In the genomic region with DNA sequence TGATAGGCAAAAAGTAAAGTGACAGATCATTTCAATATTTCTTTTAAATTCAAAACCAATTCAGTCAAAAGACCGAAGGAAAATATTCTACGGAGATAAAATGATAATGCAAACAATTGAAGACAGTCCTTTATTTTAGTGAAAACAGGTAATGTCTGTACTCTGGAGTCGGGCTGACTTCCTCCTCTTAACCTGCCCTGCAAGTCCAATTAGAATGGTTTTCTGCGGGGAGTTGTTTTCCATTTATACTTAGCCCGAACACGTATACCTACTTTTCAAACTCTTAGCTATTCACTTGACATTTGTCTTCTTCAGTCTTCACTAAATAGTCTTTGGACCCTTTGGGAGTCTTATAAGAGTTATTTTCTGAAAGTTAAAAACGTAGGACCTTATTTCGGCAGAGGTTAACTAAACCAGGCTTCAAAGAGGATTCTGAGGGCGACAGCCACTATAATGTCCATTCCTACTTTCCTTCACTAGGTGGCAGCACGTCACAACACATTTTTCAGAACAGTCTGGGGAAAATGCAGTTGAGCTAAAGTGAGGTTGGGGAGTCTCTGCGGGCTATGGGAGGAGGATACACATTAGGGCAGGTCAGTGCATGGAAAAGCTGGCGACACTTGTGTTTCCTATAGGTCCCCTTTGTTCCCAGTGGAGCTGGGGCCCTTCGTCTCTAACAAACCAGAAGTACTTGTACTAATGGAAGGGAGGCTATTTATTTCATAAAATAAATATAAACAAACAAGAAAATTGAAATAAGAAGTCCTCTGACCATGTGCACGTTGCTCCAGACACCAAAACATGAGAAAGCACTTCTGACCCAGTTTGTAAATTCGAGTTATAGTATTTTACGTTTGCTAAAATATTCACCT, we compare ENCODE assay signal across 8 cellular contexts.
DNase-seq lines count a peak whose midpoint lies in the region; ATAC-seq, FAIRE-seq and TF ChIP-seq lines count a peak whose summit lies in the region.

No MANE protein-coding gene starts in this region.

- H3K36me3 ChIP-seq in bronchial epithelial cell (ENCODE audit: control insufficient read depth, insufficient read depth, low read length), result no peaks in the 10 kb centered on the region

- no peak for FAIRE-seq in bronchial epithelial cell (lab: Jason Lieb, UNC)

- peak; percentile 69 for TF ChIP-seq CTCF in bronchial epithelial cell (IDR thresholded peaks at IDR 0.05; ENCODE audit: insufficient read depth, low read length, severe bottlenecking)

- DNase-seq in DMS53 (lab: John Stamatoyannopoulos, UW) (peak; percentile 87), NCI-H1105 (lab: John Stamatoyannopoulos, UW) (peak; percentile 38), bronchial epithelial cell (ENCODE audit: low read depth) (peak; percentile 75), kidney glomerular epithelial cell (lab: John Stamatoyannopoulos, UW) (peak; percentile 56)
- peak; percentile 1 for DNase-seq in stimulated activated CD4-positive, alpha-beta T cell treated with anti-CD3 and anti-CD28 coated beads, Interleukin-2, amount 100 ng/mL, for 4 hours (ENCODE audit: low read depth)

- ATAC-seq in GM21825 (IDR thresholded peaks at IDR 0.05; ENCODE audit: unreplicated experiment) (peak; percentile 72), SK-N-SH treated with all-trans-retinoic acid at 6 μM for 48 hours (peak; percentile 47), GM18873 (IDR thresholded peaks at IDR 0.05; ENCODE audit: low FRiP score, unreplicated experiment) (no peak)

- no peak overlapping the region for H3K4me3 ChIP-seq in bronchial epithelial cell (ENCODE audit: low read depth, low read length)

- no peaks in the 10 kb centered on the region for H3K27me3 ChIP-seq in bronchial epithelial cell (ENCODE audit: control insufficient read depth, insufficient read depth, low read length)

TF ChIP-seq in SK-N-SH treated with all-trans-retinoic acid at 6 μM for 48 hours, 23 proteins besides CTCF, POLR2A, EP300 and RAD21:
- no peak for TF ChIP-seq RARB (CRISPR knock-in tag; IDR thresholded peaks at IDR 0.05)
- TF ChIP-seq, protein P1, sequence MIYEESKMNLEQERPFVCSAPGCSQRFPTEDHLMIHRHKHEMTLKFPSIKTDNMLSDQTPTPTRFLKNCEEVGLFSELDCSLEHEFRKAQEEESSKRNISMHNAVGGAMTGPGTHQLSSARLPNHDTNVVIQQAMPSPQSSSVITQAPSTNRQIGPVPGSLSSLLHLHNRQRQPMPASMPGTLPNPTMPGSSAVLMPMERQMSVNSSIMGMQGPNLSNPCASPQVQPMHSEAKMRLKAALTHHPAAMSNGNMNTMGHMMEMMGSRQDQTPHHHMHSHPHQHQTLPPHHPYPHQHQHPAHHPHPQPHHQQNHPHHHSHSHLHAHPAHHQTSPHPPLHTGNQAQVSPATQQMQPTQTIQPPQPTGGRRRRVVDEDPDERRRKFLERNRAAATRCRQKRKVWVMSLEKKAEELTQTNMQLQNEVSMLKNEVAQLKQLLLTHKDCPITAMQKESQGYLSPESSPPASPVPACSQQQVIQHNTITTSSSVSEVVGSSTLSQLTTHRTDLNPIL (CRISPR knock-in tag; IDR thresholded peaks at IDR 0.05; ENCODE audit: low read depth), result no peak
- TF ChIP-seq GLIS3 (CRISPR knock-in tag; IDR thresholded peaks at IDR 0.05), result no peak
- TF ChIP-seq PPARA (CRISPR knock-in tag; IDR thresholded peaks at IDR 0.05; ENCODE audit: borderline replicate concordance), result no peak
- TF ChIP-seq, protein P2, sequence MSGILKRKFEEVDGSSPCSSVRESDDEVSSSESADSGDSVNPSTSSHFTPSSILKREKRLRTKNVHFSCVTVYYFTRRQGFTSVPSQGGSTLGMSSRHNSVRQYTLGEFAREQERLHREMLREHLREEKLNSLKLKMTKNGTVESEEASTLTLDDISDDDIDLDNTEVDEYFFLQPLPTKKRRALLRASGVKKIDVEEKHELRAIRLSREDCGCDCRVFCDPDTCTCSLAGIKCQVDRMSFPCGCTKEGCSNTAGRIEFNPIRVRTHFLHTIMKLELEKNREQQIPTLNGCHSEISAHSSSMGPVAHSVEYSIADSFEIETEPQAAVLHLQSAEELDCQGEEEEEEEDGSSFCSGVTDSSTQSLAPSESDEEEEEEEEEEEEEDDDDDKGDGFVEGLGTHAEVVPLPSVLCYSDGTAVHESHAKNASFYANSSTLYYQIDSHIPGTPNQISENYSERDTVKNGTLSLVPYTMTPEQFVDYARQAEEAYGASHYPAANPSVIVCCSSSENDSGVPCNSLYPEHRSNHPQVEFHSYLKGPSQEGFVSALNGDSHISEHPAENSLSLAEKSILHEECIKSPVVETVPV (CRISPR knock-in tag; IDR thresholded peaks at IDR 0.05), result no peak
- no peak for TF ChIP-seq ISL1 (CRISPR knock-in tag; IDR thresholded peaks at IDR 0.05)
- TF ChIP-seq TOX (CRISPR knock-in tag; IDR thresholded peaks at IDR 0.05; ENCODE audit: borderline replicate concordance), result no peak
- no peak for TF ChIP-seq ESRRG (CRISPR knock-in tag; IDR thresholded peaks at IDR 0.05)
- no peak for TF ChIP-seq ZC3H10 (CRISPR knock-in tag; IDR thresholded peaks at IDR 0.05)
- no peak for TF ChIP-seq ZNF565 (CRISPR knock-in tag; conservative IDR thresholded peaks at IDR 0.05; ENCODE audit: low read depth)
- no peak for TF ChIP-seq BACH2 (CRISPR knock-in tag; IDR thresholded peaks at IDR 0.05; ENCODE audit: borderline replicate concordance)
- TF ChIP-seq CSDC2 (CRISPR knock-in tag; IDR thresholded peaks at IDR 0.05), result no peak
- no peak for TF ChIP-seq ZNF70 (CRISPR knock-in tag; IDR thresholded peaks at IDR 0.05)
- no peak for TF ChIP-seq ZFP30 (CRISPR knock-in tag; IDR thresholded peaks at IDR 0.05)

Comparison
In these comparisons a context has a peak if more than half of its experiments do, and no peak if none do; other contexts are left out.
1. DNase-seq: peak in every context shown above with its lines; median percentile 87 in DMS53; 75 in bronchial epithelial cell; 56 in kidney glomerular epithelial cell; 38 in NCI-H1105; 1 in stimulated activated CD4-positive, alpha-beta T cell treated with anti-CD3 and anti-CD28 coated beads, Interleukin-2, amount 100 ng/mL, for 4 hours.